In genomic region chr2:236793041-236794011, GRCh38 we compare ENCODE assay signal across 19 cellular contexts.
"Had no signal": no experiment of that assay in that cellular context is flagged by ENCODE, and none has a peak within 500 bp of the region (broad histone marks: within the 10 kb centered on the region; RNA-seq: fewer than 3 reads in every experiment).

No MANE protein-coding gene starts in this region.

- H3K4me1 ChIP-seq: left lung, prostate gland, upper lobe of left lung had no signal

- H3K4me3 Mint-ChIP-seq: activated B cell treated with CpG ODN at 0.5 μM for 24 hours; activated CD8-positive, alpha-beta T cell treated with anti-CD3 and anti-CD28 coated beads, Interleukin-2, amount 10 ng/mL, durations not matched to agents 7 days and 5 days; activated naive CD8-positive, alpha-beta T cell treated with anti-CD3 and anti-CD28 coated beads for 36 hours; activated T-cell treated with anti-CD3 and anti-CD28 coated beads, Interleukin-2, amount 50 U/mL, for 72 hours; dendritic cell treated with granulocyte-macrophage colony-stimulating factor and Interleukin-4, amounts not matched to agents 40 ng/mL and 50 ng/mL, for 4 days; memory B cell; natural killer cell had no signal

- H3K36me3 Mint-ChIP-seq: activated naive CD8-positive, alpha-beta T cell treated with anti-CD3 and anti-CD28 coated beads for 36 hours; memory B cell; natural killer cell had no signal

- H3K27me3 ChIP-seq: heart left ventricle, upper lobe of left lung had no signal

- ATAC-seq: activated CD8-positive, alpha-beta T cell treated with anti-CD3 and anti-CD28 coated beads, Interleukin-2, amount 10 ng/mL, durations not matched to agents 7 days and 5 days; activated T-cell treated with anti-CD3 and anti-CD28 coated beads, Interleukin-2, amount 50 U/mL, for 72 hours; heart left ventricle; left lung; natural killer cell; right cardiac atrium; stimulated activated naive CD8-positive, alpha-beta T cell treated with anti-CD3 and anti-CD28 coated beads, Interleukin-15, Interleukin-2, amounts not matched to agents 100 U/mL and 50 U/mL, for 24 hours had no signal

- H3K4me1 Mint-ChIP-seq: activated B cell treated with CpG ODN at 0.5 μM for 24 hours; activated naive CD8-positive, alpha-beta T cell treated with anti-CD3 and anti-CD28 coated beads for 36 hours; memory B cell; natural killer cell had no signal

- H3K9me3 Mint-ChIP-seq: activated naive CD8-positive, alpha-beta T cell treated with anti-CD3 and anti-CD28 coated beads for 36 hours; activated T-cell treated with anti-CD3 and anti-CD28 coated beads, Interleukin-2, amount 50 U/mL, for 72 hours; dendritic cell treated with granulocyte-macrophage colony-stimulating factor and Interleukin-4, amounts not matched to agents 40 ng/mL and 50 ng/mL, for 4 days; natural killer cell had no signal

- DNase-seq: activated B cell treated with CpG ODN at 0.5 μM for 24 hours; activated CD4-positive, alpha-beta T cell treated with anti-CD3 and anti-CD28 coated beads for 48 hours; activated CD8-positive, alpha-beta memory T cell treated with anti-CD3 and anti-CD28 coated beads, Interleukin-2, amount 50 U/mL, for 4 hours; activated CD8-positive, alpha-beta T cell treated with anti-CD3 and anti-CD28 coated beads, Interleukin-2, amount 10 ng/mL, durations not matched to agents 7 days and 5 days; activated naive CD8-positive, alpha-beta T cell treated with anti-CD3 and anti-CD28 coated beads for 36 hours; activated T-cell treated with anti-CD3 and anti-CD28 coated beads, Interleukin-2, amount 50 U/mL, for 72 hours; cerebellar nuclear complex; effector memory CD4-positive, alpha-beta T cell; islet precursor cell; left lung; natural killer cell; occipital lobe; stimulated activated naive CD8-positive, alpha-beta T cell treated with anti-CD3 and anti-CD28 coated beads, Interleukin-15, Interleukin-2, amounts not matched to agents 100 U/mL and 50 U/mL, for 24 hours had no signal

- H3K4me3 ChIP-seq: heart left ventricle, left lung, prostate gland, upper lobe of left lung had no signal

- H3K36me3 ChIP-seq: heart left ventricle, left lung, prostate gland, upper lobe of left lung had no signal

- H3K9me3 ChIP-seq: heart left ventricle, left lung, prostate gland, upper lobe of left lung had no signal

- H3K27ac Mint-ChIP-seq: activated B cell treated with CpG ODN at 0.5 μM for 24 hours; activated CD8-positive, alpha-beta T cell treated with anti-CD3 and anti-CD28 coated beads, Interleukin-2, amount 10 ng/mL, durations not matched to agents 7 days and 5 days; activated naive CD8-positive, alpha-beta T cell treated with anti-CD3 and anti-CD28 coated beads for 36 hours; activated T-cell treated with anti-CD3 and anti-CD28 coated beads, Interleukin-2, amount 50 U/mL, for 72 hours; dendritic cell treated with granulocyte-macrophage colony-stimulating factor and Interleukin-4, amounts not matched to agents 40 ng/mL and 50 ng/mL, for 4 days; memory B cell; natural killer cell had no signal
